1 cellular context compared by ENCODE assay signal in the genomic region with DNA sequence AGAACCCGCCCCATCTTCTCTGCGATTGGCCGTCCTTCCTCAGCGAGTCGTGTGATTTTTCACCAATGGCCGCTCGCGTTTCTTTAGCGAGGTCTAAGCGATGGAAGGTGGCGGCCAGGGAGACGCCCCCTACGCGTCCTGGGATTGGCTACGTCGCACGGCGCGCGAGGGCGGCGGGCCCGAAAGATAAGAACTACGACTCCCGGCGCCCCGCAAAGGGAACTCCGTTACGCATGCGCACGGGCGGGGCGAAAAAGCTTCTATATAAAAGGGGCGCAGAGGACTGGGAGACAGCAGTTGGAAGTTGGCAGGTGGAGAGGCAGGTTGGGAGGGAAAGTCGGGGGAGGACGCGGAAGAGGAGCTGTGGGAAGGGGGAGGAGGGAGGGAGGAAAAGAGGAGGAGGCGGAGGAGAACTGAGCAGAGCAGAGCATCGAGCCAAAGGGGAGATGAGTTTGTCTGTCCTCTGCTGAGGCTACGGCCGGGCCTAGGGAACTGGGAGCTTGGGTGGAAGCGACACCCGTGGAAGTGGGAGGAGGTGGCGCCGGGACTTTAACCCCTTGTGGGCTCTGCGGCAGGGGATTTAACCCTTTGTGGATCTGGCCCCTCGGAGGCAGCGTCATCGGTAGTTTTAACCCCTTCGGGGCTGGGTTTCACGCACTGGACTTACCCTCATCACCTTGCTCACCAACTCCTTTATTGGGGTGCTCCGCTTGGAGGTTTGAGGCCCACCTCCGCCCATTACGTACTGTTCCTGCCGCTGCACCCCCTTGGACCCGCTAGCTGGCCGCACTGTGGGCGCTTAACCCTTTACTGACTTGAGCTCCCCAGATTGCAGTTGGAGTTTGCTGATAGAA.
TF ChIP-seq lines count a peak whose summit lies in the region.

A gene with protein sequence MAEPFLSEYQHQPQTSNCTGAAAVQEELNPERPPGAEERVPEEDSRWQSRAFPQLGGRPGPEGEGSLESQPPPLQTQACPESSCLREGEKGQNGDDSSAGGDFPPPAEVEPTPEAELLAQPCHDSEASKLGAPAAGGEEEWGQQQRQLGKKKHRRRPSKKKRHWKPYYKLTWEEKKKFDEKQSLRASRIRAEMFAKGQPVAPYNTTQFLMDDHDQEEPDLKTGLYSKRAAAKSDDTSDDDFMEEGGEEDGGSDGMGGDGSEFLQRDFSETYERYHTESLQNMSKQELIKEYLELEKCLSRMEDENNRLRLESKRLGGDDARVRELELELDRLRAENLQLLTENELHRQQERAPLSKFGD (plus strand): TSS at position 293 of the 854 bp plus-strand sequence. CDS start 716 bp downstream, outside the sequence.

TF ChIP-seq in K562, 482 proteins besides CTCF, POLR2A, EP300 and RAD21 (continued from another document):
- TF ChIP-seq, protein P1, sequence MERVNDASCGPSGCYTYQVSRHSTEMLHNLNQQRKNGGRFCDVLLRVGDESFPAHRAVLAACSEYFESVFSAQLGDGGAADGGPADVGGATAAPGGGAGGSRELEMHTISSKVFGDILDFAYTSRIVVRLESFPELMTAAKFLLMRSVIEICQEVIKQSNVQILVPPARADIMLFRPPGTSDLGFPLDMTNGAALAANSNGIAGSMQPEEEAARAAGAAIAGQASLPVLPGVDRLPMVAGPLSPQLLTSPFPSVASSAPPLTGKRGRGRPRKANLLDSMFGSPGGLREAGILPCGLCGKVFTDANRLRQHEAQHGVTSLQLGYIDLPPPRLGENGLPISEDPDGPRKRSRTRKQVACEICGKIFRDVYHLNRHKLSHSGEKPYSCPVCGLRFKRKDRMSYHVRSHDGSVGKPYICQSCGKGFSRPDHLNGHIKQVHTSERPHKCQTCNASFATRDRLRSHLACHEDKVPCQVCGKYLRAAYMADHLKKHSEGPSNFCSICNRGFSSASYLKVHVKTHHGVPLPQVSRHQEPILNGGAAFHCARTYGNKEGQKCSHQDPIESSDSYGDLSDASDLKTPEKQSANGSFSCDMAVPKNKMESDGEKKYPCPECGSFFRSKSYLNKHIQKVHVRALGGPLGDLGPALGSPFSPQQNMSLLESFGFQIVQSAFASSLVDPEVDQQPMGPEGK (CRISPR knock-in tag; IDR thresholded peaks at IDR 0.05; ENCODE audit: borderline replicate concordance): peak; percentile 89; the same call in 1 of the 2 replicates
- TF ChIP-seq LCOR (CRISPR knock-in tag; IDR thresholded peaks at IDR 0.05) (peak; percentile 58), ZBTB8A (IDR thresholded peaks at IDR 0.05; ENCODE audit: partially characterized antibody) (no peak), ZNF41 (CRISPR knock-in tag; conservative IDR thresholded peaks at IDR 0.05) (peak; percentile 77), ZNF445 (CRISPR knock-in tag; IDR thresholded peaks at IDR 0.05; ENCODE audit: low read depth) (peak; percentile 77; the same call in 1 of the 2 replicates), ADNP (tag; IDR thresholded peaks at IDR 0.05) (no peak), GTF2F1 (IDR thresholded peaks at IDR 0.05; ENCODE audit: low read depth, low read length) (peak; percentile 97), ZNF140 (CRISPR knock-in tag; IDR thresholded peaks at IDR 0.05) (no peak)
- TF ChIP-seq, protein P2, sequence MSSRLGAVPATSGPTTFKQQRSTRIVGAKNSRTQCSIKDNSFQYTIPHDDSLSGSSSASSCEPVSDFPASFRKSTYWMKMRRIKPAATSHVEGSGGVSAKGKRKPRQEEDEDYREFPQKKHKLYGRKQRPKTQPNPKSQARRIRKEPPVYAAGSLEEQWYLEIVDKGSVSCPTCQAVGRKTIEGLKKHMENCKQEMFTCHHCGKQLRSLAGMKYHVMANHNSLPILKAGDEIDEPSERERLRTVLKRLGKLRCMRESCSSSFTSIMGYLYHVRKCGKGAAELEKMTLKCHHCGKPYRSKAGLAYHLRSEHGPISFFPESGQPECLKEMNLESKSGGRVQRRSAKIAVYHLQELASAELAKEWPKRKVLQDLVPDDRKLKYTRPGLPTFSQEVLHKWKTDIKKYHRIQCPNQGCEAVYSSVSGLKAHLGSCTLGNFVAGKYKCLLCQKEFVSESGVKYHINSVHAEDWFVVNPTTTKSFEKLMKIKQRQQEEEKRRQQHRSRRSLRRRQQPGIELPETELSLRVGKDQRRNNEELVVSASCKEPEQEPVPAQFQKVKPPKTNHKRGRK (tag; IDR thresholded peaks at IDR 0.05): no peak
